Comparison of ENCODE assay signal across 26 cellular contexts in the genomic region with DNA sequence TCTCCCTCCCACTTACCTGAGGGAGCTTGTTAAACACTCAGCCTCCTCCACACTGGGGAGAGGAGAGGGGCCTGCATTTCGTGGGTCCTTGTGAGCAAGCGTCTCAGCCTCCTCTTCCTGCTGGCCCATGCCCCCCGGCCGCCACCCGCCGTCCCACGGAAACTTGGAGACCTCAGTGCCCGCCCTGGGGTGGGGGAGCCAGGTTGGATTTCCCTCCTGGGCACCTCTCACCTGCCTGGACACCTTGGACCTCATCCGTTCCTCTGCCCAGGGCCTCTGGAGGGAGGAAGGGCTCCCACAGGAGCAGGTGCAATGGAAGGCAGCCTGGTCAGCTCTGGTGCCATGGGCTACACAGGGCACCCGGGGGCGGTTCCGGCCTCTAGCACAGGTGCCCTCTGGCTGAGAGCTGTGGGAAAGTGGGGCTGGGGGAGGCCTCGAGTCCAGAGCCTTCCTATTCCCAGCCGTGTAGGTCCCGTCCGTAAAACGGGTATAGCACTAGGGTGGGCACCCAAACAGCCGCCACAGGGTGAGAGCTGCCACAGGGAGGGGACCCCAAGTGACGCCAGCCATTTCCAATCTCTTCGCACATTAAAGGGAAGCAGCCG.
"Had no signal": no experiment of that assay in that cellular context is flagged by ENCODE, and none has a peak within 500 bp of the region (broad histone marks: within the 10 kb centered on the region; RNA-seq: fewer than 3 reads in every experiment).

No MANE protein-coding gene starts in this region.

- H3K4me3 ChIP-seq: SK-N-MC had no signal

- H3K4me3 Mint-ChIP-seq: activated CD8-positive, alpha-beta memory T cell treated with anti-CD3 and anti-CD28 coated beads, Interleukin-2, amount 10 ng/mL, durations not matched to agents 7 days and 5 days; activated naive CD8-positive, alpha-beta T cell treated with anti-CD3 and anti-CD28 coated beads, Interleukin-2, amount 50 U/mL, for 24 hours; activated T-cell treated with anti-CD3 and anti-CD28 coated beads, Interleukin-2, amount 50 U/mL, for 24 hours; activated T-helper 1 cell treated with anti-CD3 and anti-CD28 coated beads, Interleukin-12 subunit alpha, Interleukin-12 subunit beta, Interleukin-2, Interleukin-4 antibody, amounts not matched to agents 30 ng/mL and 10 ng/mL and 1 ng/mL, durations not matched to agents 14 hours and 24 hours and 36 hours; T-cell had no signal

- H3K9me3 Mint-ChIP-seq: activated naive CD4-positive, alpha-beta T cell treated with anti-CD3 and anti-CD28 coated beads, Interleukin-2, amount 50 U/mL, for 72 hours; activated naive CD8-positive, alpha-beta T cell treated with anti-CD3 and anti-CD28 coated beads, Interleukin-2, amount 50 U/mL, for 24 hours; activated T-cell treated with anti-CD3 and anti-CD28 coated beads, Interleukin-2, amount 50 U/mL, for 24 hours; T-cell had no signal

- DNase-seq: activated CD4-positive, alpha-beta T cell treated with anti-CD3 and anti-CD28 coated beads for 48 hours; activated CD4-positive, alpha-beta T cell treated with anti-CD3 and anti-CD28 coated beads, Interleukin-2, amount 50 U/mL, for 4 hours; activated CD4-positive, CD25-positive, alpha-beta regulatory T cell treated with anti-CD3 and anti-CD28 coated beads, Interleukin-2, amount 50 U/mL, for 72 hours; activated CD8-positive, alpha-beta memory T cell treated with anti-CD3 and anti-CD28 coated beads, Interleukin-2, amount 10 ng/mL, durations not matched to agents 7 days and 5 days; activated effector memory CD4-positive, alpha-beta T cell treated with anti-CD3 and anti-CD28 coated beads, Interleukin-2, amount 50 U/mL, for 16 hours; activated naive CD4-positive, alpha-beta T cell treated with Interleukin-2 at 50 U/mL for 16 hours; activated naive CD8-positive, alpha-beta T cell treated with anti-CD3 and anti-CD28 coated beads, Interleukin-2, amount 50 U/mL, for 24 hours; activated T-cell treated with anti-CD3 and anti-CD28 coated beads, Interleukin-2, amount 50 U/mL, for 24 hours; amygdala; caudate nucleus; Kasumi-1; KBM-7; NCI-H1048; NCI-H146; NCI-H187 treated with DMSO at 0.1 percent for 48 hours; NCI-H2081 treated with DMSO at 0.1 percent for 48 hours; NCI-H345; NCI-H510A; OCI-M1; RPMI8226; T-cell; T-helper 2 cell had no signal

- H3K27ac ChIP-seq: SK-N-MC had no signal

- H3K27me3 Mint-ChIP-seq: activated CD8-positive, alpha-beta memory T cell treated with anti-CD3 and anti-CD28 coated beads, Interleukin-2, amount 10 ng/mL, durations not matched to agents 7 days and 5 days; activated naive CD8-positive, alpha-beta T cell treated with anti-CD3 and anti-CD28 coated beads, Interleukin-2, amount 50 U/mL, for 24 hours; activated T-cell treated with anti-CD3 and anti-CD28 coated beads, Interleukin-2, amount 50 U/mL, for 24 hours; T-cell had no signal

- H3K27ac Mint-ChIP-seq: activated CD8-positive, alpha-beta memory T cell treated with anti-CD3 and anti-CD28 coated beads, Interleukin-2, amount 10 ng/mL, durations not matched to agents 7 days and 5 days; activated naive CD4-positive, alpha-beta T cell treated with anti-CD3 and anti-CD28 coated beads, Interleukin-2, amount 50 U/mL, for 72 hours; activated naive CD8-positive, alpha-beta T cell treated with anti-CD3 and anti-CD28 coated beads, Interleukin-2, amount 50 U/mL, for 24 hours; activated T-cell treated with anti-CD3 and anti-CD28 coated beads, Interleukin-2, amount 50 U/mL, for 24 hours; activated T-helper 1 cell treated with anti-CD3 and anti-CD28 coated beads, Interleukin-12 subunit alpha, Interleukin-12 subunit beta, Interleukin-2, Interleukin-4 antibody, amounts not matched to agents 30 ng/mL and 10 ng/mL and 1 ng/mL, durations not matched to agents 14 hours and 24 hours and 36 hours; T-cell had no signal

- ATAC-seq: activated CD8-positive, alpha-beta memory T cell treated with anti-CD3 and anti-CD28 coated beads, Interleukin-2, amount 10 ng/mL, durations not matched to agents 7 days and 5 days; activated naive CD4-positive, alpha-beta T cell treated with anti-CD3 and anti-CD28 coated beads, Interleukin-2, amount 50 U/mL, for 72 hours; activated naive CD8-positive, alpha-beta T cell treated with anti-CD3 and anti-CD28 coated beads, Interleukin-2, amount 50 U/mL, for 24 hours; Right ventricle myocardium inferior; T-cell had no signal
